In the genomic region with DNA sequence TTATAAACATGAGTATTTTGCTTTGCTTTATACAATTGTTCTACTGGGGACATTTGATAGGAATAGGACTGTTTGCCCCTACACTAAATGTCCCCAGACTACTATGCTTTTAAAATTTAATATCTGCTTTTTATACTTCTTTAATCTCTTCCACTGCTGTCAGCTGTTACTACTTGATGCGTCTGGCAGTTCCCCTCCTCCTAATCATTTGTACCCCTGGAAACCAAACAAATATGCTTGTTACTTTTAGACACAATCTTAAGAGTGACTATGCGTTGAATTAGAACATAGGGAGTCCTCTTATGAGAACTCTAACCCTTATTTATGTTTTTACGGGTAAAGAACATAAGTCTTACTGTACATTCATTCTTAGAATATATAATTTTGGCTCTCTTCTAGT, we compare ENCODE assay signal across 28 cellular contexts.
"Had no signal": no experiment of that assay in that cellular context is flagged by ENCODE, and none has a peak within 500 bp of the region (broad histone marks: within the 10 kb centered on the region; RNA-seq: fewer than 3 reads in every experiment).

No MANE protein-coding gene starts in this region.

- H3K27ac Mint-ChIP-seq: naive thymus-derived CD8-positive, alpha-beta T cell; natural killer cell treated with Interleukin-12 subunit alpha and Interleukin-12 subunit beta and Interleukin-15 and Interleukin-18, amount 100 ng/mL, for 72 hours; nephron progenitor cell; stimulated activated effector memory CD8-positive, alpha-beta T cell treated with anti-CD3 and anti-CD28 coated beads, Interleukin-12 subunit alpha, Interleukin-12 subunit beta, amount 100 ng/mL, for 72 hours; stimulated activated naive B cell treated with anti-CD40 and anti-IgM and Interleukin-4, amounts not matched to agents 10 μg/mL and 1 μg/mL and 100 μg/mL, for 72 hours; stimulated activated naive CD8-positive, alpha-beta T cell treated with anti-CD3 and anti-CD28 coated beads, Interleukin-15, Interleukin-2, amounts not matched to agents 100 ng/mL and 50 ng/mL, for 24 hours had no signal

- H3K27me3 ChIP-seq: neutrophil, pancreas, right lobe of liver, sigmoid colon, stomach, thyroid gland, tibial nerve, upper lobe of left lung, vagina had no signal

- H3K27me3 Mint-ChIP-seq: naive thymus-derived CD8-positive, alpha-beta T cell; stimulated activated naive B cell treated with anti-CD40 and anti-IgM and Interleukin-4, amounts not matched to agents 10 μg/mL and 1 μg/mL and 100 μg/mL, for 72 hours; stimulated activated naive CD8-positive, alpha-beta T cell treated with anti-CD3 and anti-CD28 coated beads, Interleukin-15, Interleukin-2, amounts not matched to agents 100 ng/mL and 50 ng/mL, for 24 hours had no signal

- H3K27ac ChIP-seq: neutrophil, pancreas, prostate gland, right lobe of liver, sigmoid colon, stomach, thoracic aorta, thyroid gland, tibial nerve, upper lobe of left lung, vagina had no signal

- H3K4me3 ChIP-seq: pancreas, prostate gland, right lobe of liver, sigmoid colon, stomach, thoracic aorta, thyroid gland, tibial nerve, upper lobe of left lung, vagina had no signal

- H3K9me3 Mint-ChIP-seq: natural killer cell treated with Interleukin-12 subunit alpha and Interleukin-12 subunit beta and Interleukin-15 and Interleukin-18, amount 100 ng/mL, for 72 hours; stimulated activated effector memory CD8-positive, alpha-beta T cell treated with anti-CD3 and anti-CD28 coated beads, Interleukin-12 subunit alpha, Interleukin-12 subunit beta, amount 100 ng/mL, for 72 hours; stimulated activated naive B cell treated with anti-CD40 and anti-IgM and Interleukin-4, amounts not matched to agents 10 μg/mL and 1 μg/mL and 100 μg/mL, for 72 hours had no signal

- H3K4me1 Mint-ChIP-seq: naive thymus-derived CD8-positive, alpha-beta T cell; nephron progenitor cell; stimulated activated naive B cell treated with anti-CD40 and anti-IgM and Interleukin-4, amounts not matched to agents 10 μg/mL and 1 μg/mL and 100 μg/mL, for 72 hours had no signal

- ATAC-seq: naive thymus-derived CD8-positive, alpha-beta T cell; natural killer cell treated with Interleukin-12 subunit alpha and Interleukin-12 subunit beta and Interleukin-15 and Interleukin-18, amount 100 ng/mL, for 72 hours; pancreas; right lobe of liver; stimulated activated effector memory CD8-positive, alpha-beta T cell treated with anti-CD3 and anti-CD28 coated beads, Interleukin-12 subunit alpha, Interleukin-12 subunit beta, amount 100 ng/mL, for 72 hours; stimulated activated naive B cell treated with anti-CD40 and anti-IgM and Interleukin-4, amounts not matched to agents 10 μg/mL and 1 μg/mL and 100 μg/mL, for 72 hours had no signal

- H3K9me3 ChIP-seq: neutrophil, pancreas, prostate gland, right lobe of liver, sigmoid colon, stomach, thoracic aorta, thyroid gland, tibial nerve, upper lobe of left lung, vagina had no signal

- H3K4me3 Mint-ChIP-seq: naive thymus-derived CD8-positive, alpha-beta T cell; natural killer cell treated with Interleukin-12 subunit alpha and Interleukin-12 subunit beta and Interleukin-15 and Interleukin-18, amount 100 ng/mL, for 72 hours; nephron progenitor cell; neural crest cell; stimulated activated effector memory CD8-positive, alpha-beta T cell treated with anti-CD3 and anti-CD28 coated beads, Interleukin-12 subunit alpha, Interleukin-12 subunit beta, amount 100 ng/mL, for 72 hours; stimulated activated naive B cell treated with anti-CD40 and anti-IgM and Interleukin-4, amounts not matched to agents 10 μg/mL and 1 μg/mL and 100 μg/mL, for 72 hours; stimulated activated naive CD8-positive, alpha-beta T cell treated with anti-CD3 and anti-CD28 coated beads, Interleukin-15, Interleukin-2, amounts not matched to agents 100 ng/mL and 50 ng/mL, for 24 hours had no signal

- H3K36me3 ChIP-seq: neutrophil, pancreas, prostate gland, right lobe of liver, sigmoid colon, stomach, thoracic aorta, thyroid gland, tibial nerve, upper lobe of left lung, vagina had no signal

- DNase-seq: naive thymus-derived CD8-positive, alpha-beta T cell; nephron progenitor cell; nucleus accumbens; pancreas; retina; right cardiac atrium; right lobe of liver; sigmoid colon; small intestine; stimulated activated CD4-positive, alpha-beta T cell treated with anti-CD3 and anti-CD28 coated beads, Interleukin-15, amount 100 ng/mL, for 24 hours; stimulated activated CD4-positive, alpha-beta T cell treated with anti-CD3 and anti-CD28 coated beads, Interleukin-2, amount 100 ng/mL, for 24 hours; stimulated activated CD4-positive, alpha-beta T cell treated with anti-CD3 and anti-CD28 coated beads, Interleukin-2, amount 100 ng/mL, for 48 hours; stimulated activated CD4-positive, alpha-beta T cell treated with anti-CD3 and anti-CD28 coated beads, Interleukin-4, amount 100 ng/mL, for 24 hours; stimulated activated naive B cell treated with anti-CD40 and anti-IgM and Interleukin-4, amounts not matched to agents 10 μg/mL and 1 μg/mL and 100 μg/mL, for 72 hours; stimulated activated naive CD4-positive, alpha-beta T cell treated with Interleukin-2 at 50 U/mL for 16 hours; stomach; thyroid gland; trophoblast cell; upper lobe of left lung had no signal

- H3K4me1 ChIP-seq: pancreas, prostate gland, right lobe of liver, sigmoid colon, stomach, thyroid gland, upper lobe of left lung, vagina had no signal

- H3K36me3 Mint-ChIP-seq: naive thymus-derived CD8-positive, alpha-beta T cell; natural killer cell treated with Interleukin-12 subunit alpha and Interleukin-12 subunit beta and Interleukin-15 and Interleukin-18, amount 100 ng/mL, for 72 hours; stimulated activated effector memory CD8-positive, alpha-beta T cell treated with anti-CD3 and anti-CD28 coated beads, Interleukin-12 subunit alpha, Interleukin-12 subunit beta, amount 100 ng/mL, for 72 hours; stimulated activated naive B cell treated with anti-CD40 and anti-IgM and Interleukin-4, amounts not matched to agents 10 μg/mL and 1 μg/mL and 100 μg/mL, for 72 hours had no signal
